Comparison of ENCODE assay signal across 18 cellular contexts in the genomic region with DNA sequence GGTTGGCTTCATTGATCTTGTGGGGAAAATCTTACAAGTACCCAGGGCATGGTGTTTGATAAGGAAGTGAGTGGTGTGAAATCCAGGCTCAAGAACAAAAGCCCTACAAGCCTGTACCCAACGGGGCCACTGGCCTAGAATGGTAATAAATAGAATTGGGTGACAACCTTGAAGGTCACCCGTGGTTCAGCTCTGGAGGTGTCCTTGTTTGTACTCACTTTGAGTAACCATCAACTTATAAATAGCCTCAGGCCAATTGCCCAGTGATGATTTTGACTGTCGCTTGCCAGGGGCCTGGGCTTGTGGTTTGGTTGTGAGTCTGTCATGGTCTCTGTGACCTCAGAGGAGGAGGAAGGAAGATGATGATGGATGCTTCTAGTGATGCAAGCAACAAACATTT.
"Had no signal": no experiment of that assay in that cellular context is flagged by ENCODE, and none has a peak within 500 bp of the region (broad histone marks: within the 10 kb centered on the region; RNA-seq: fewer than 3 reads in every experiment).

No MANE protein-coding gene starts in this region.

- H3K4me1 Mint-ChIP-seq: immature natural killer cell; naive thymus-derived CD8-positive, alpha-beta T cell; stimulated activated effector memory CD8-positive, alpha-beta T cell treated with anti-CD3 and anti-CD28 coated beads, Interleukin-12 subunit alpha, Interleukin-12 subunit beta, amount 100 ng/mL, for 72 hours had no signal

- H3K27ac Mint-ChIP-seq: immature natural killer cell; naive thymus-derived CD8-positive, alpha-beta T cell; progenitor cell of endocrine pancreas; stimulated activated effector memory CD8-positive, alpha-beta T cell treated with anti-CD3 and anti-CD28 coated beads, Interleukin-12 subunit alpha, Interleukin-12 subunit beta, amount 100 ng/mL, for 72 hours; stimulated activated naive CD8-positive, alpha-beta T cell treated with anti-CD3 and anti-CD28 coated beads, Interleukin-15, Interleukin-2, amounts not matched to agents 100 ng/mL and 50 ng/mL, for 24 hours had no signal

- H3K9me3 Mint-ChIP-seq: stimulated activated effector memory CD8-positive, alpha-beta T cell treated with anti-CD3 and anti-CD28 coated beads, Interleukin-12 subunit alpha, Interleukin-12 subunit beta, amount 100 ng/mL, for 72 hours; stimulated activated naive CD8-positive, alpha-beta T cell treated with anti-CD3 and anti-CD28 coated beads, Interleukin-15, Interleukin-2, amounts not matched to agents 100 ng/mL and 50 ng/mL, for 24 hours had no signal

- ATAC-seq: left colon; naive thymus-derived CD8-positive, alpha-beta T cell; pancreas; right lobe of liver; stimulated activated effector memory CD8-positive, alpha-beta T cell treated with anti-CD3 and anti-CD28 coated beads, Interleukin-12 subunit alpha, Interleukin-12 subunit beta, amount 100 ng/mL, for 72 hours had no signal

- H3K36me3 Mint-ChIP-seq: immature natural killer cell; naive thymus-derived CD8-positive, alpha-beta T cell; stimulated activated effector memory CD8-positive, alpha-beta T cell treated with anti-CD3 and anti-CD28 coated beads, Interleukin-12 subunit alpha, Interleukin-12 subunit beta, amount 100 ng/mL, for 72 hours had no signal

- H3K27me3 Mint-ChIP-seq: progenitor cell of endocrine pancreas had no signal

- H3K4me3 Mint-ChIP-seq: immature natural killer cell; naive thymus-derived CD8-positive, alpha-beta T cell; stimulated activated effector memory CD8-positive, alpha-beta T cell treated with anti-CD3 and anti-CD28 coated beads, Interleukin-12 subunit alpha, Interleukin-12 subunit beta, amount 100 ng/mL, for 72 hours; stimulated activated naive CD8-positive, alpha-beta T cell treated with anti-CD3 and anti-CD28 coated beads, Interleukin-15, Interleukin-2, amounts not matched to agents 100 ng/mL and 50 ng/mL, for 24 hours had no signal

- DNase-seq: cortex of kidney; dorsolateral prefrontal cortex; effector CD8-positive, alpha-beta T cell; immature natural killer cell; kidney; left colon; mammary epithelial cell; naive thymus-derived CD8-positive, alpha-beta T cell; pancreas; right lobe of liver; stimulated activated CD4-positive, alpha-beta T cell treated with anti-CD3 and anti-CD28 coated beads, Interleukin-4, amount 100 ng/mL, for 1 hour; stimulated activated CD8-positive, alpha-beta memory T cell treated with anti-CD3 and anti-CD28 coated beads, Interleukin-4, amount 100 ng/mL, for 48 hours; tibial artery; upper lobe of left lung; uterus had no signal
